Comparison of ENCODE assay signal across 8 cellular contexts in the genomic region with DNA sequence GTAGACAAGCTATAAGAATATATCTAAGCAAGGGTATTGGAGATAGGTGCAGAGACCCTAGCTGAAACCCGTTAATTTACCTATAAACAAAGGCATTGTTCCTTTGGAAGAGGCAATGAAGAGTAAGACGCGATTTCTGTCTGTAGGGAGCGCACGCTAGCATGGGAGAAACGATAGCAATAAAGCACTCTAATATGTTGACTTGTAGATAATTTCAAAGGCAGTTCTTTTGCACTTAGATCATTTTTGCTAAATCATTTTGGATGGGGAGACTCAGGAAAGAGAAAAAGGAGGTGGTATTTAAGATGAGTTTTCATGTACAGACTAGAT. TPM values are rescaled to one million over a fixed set of nuclear protein-coding genes. Genes with fewer than 3 reads are reported as not detected.
A peak's percentile ranks its signal among the peaks of the same experiment; 100 is the strongest.
DNase-seq lines count a peak whose midpoint lies in the region; ATAC-seq, FAIRE-seq and TF ChIP-seq lines count a peak whose summit lies in the region.

No MANE protein-coding gene starts in this region.

- no peaks in the 10 kb centered on the region for H3K9me3 ChIP-seq in mucosa of rectum (ENCODE audit: control insufficient read depth in 2 of 2, low read length in 2 of 2)

- H3K27ac ChIP-seq in HL-60 (replicated peaks) (peak overlapping the region; percentile 67), mucosa of rectum (ENCODE audit: low read depth in 2 of 2, low read length in 2 of 2) (no peak overlapping the region)

- FAIRE-seq in bronchial epithelial cell (lab: Jason Lieb, UNC): no peak

- peaks cover 9 to 13% of the 10 kb centered on the region in 2 donors for H3K4me1 ChIP-seq in mucosa of rectum (ENCODE audit: control insufficient read depth in 2 of 2, insufficient read depth in 2 of 2, low read length in 2 of 2)

- DNase-seq in AG09319 (ENCODE audit: extremely low read depth, low read depth) (no peak), HL-60 (ENCODE audit: low read depth in 1 of 2, low spot score in 1 of 2) (peak in 1 of 2 experiments; percentile 43), bronchial epithelial cell (ENCODE audit: low read depth) (peak; percentile 47), NCI-H2227 treated with DMSO at 0.1 percent for 48 hours (lab: John Stamatoyannopoulos, UW) (no peak), NCI-H1694 treated with DMSO at 0.1 percent for 48 hours (lab: John Stamatoyannopoulos, UW) (no peak), hepatic stellate cell (ENCODE audit: low spot score) (no peak)

- peak; percentile 41 for TF ChIP-seq CTCF in AG09319 (IDR thresholded peaks at IDR 0.05; ENCODE audit: low read depth, low read length)
- TF ChIP-seq CTCF in HL-60 (IDR thresholded peaks at IDR 0.05; ENCODE audit: insufficient read depth, low read length): peak; percentile 14
- TF ChIP-seq CTCF in bronchial epithelial cell (IDR thresholded peaks at IDR 0.05; ENCODE audit: insufficient read depth, low read length, severe bottlenecking): peak; percentile 36

- peak overlapping the region in 1 of 2 donors; percentile 78 for H3K9ac ChIP-seq in mucosa of rectum (ENCODE audit: low read depth in 1 of 2, low read length in 2 of 2)

- H3K27me3 ChIP-seq in HL-60 (ENCODE audit: insufficient read depth, poor library complexity, severe bottlenecking) (no peaks in the 10 kb centered on the region), bronchial epithelial cell (ENCODE audit: control insufficient read depth, insufficient read depth, low read length) (no peaks in the 10 kb centered on the region), mucosa of rectum (ENCODE audit: control insufficient read depth in 2 of 2, insufficient read depth in 2 of 2, low read length in 2 of 2) (no peaks in the 10 kb centered on the region)

- H3K36me3 ChIP-seq in bronchial epithelial cell (ENCODE audit: control insufficient read depth, insufficient read depth, low read length): no peaks in the 10 kb centered on the region
- no peaks in the 10 kb centered on the region for H3K36me3 ChIP-seq in mucosa of rectum (ENCODE audit: control insufficient read depth in 2 of 2, insufficient read depth in 2 of 2, low read length in 2 of 2)

- ATAC-seq in GM21723 (IDR thresholded peaks at IDR 0.05; ENCODE audit: unreplicated experiment): no peak

- H3K4me3 ChIP-seq in HL-60 (replicated peaks; ENCODE audit: insufficient read depth, low read length) (peak overlapping the region; percentile 98), bronchial epithelial cell (ENCODE audit: low read depth, low read length) (peak overlapping the region; percentile 62), mucosa of rectum (ENCODE audit: low read length in 2 of 2) (peak overlapping the region; percentile 89 to 98)

RNA-seq across cellular contexts. Expression of a gene that starts 0.6 kb away (rescaled TPM):
- total RNA-seq in bronchial epithelial cell: 1.7 and 1.8 TPM in 2 replicates

RNA-seq across cellular contexts. Expression of a gene that starts 13.0 kb away (rescaled TPM):
- 35.5 and 50.1 TPM in 2 replicates for total RNA-seq in bronchial epithelial cell

RNA-seq across cellular contexts. Expression of a gene that starts 57.6 kb away (rescaled TPM):
- total RNA-seq in bronchial epithelial cell: 8.2 and 8.3 TPM in 2 replicates
